ENCODE assay signal across 8 cellular contexts in the genomic region with DNA sequence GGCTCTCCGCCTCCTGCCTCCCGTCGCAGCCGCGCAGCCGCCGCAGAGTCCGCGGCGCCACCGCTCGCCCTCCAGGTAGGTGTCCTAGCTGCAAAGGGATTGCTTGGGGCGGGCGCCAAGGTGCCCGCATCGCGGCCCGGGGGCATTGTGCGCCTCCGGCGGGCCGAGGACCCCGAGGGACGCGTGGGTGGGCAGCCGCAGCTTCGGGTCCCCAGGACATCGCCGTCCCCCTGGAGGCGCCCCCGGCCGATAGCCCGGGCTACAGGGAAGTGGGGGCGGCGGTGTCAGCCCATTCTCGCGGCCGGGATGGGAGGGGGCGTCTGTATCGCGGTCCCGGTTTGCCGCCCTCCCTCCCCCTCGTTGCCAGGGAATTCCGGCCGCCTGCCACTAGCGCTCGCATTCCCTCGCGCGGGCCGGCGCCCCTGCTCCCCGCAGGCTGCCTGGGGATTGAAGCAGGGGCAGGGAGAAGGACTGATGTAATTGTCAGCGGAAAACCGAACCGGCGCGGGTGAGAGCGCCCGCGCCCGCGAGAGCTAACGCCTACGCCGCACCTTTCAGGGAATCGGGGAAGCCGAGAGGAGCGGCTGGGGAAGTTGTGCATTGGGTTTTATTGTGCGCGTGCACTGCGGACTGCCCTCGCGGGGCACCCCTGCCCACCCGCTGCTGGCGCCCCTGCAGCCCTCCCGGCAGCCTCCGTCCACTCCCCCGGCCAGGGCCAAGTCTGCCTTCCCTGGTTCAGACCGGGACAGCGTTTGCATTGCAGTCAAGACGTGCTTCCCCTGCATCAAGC.
DNase-seq lines count a peak whose midpoint lies in the region; ATAC-seq and TF ChIP-seq lines count a peak whose summit lies in the region.

No MANE protein-coding gene starts in this region.

- H2AFZ ChIP-seq in MM.1S (ENCODE audit: low read length): peak overlapping the region; percentile 94

- peak overlapping the region; percentile 47; the same call in 1 of the 2 replicates for H3K9ac ChIP-seq in MM.1S (ENCODE audit: low read length)

- peak overlapping the region; percentile 81 for H3K4me2 ChIP-seq in MM.1S (ENCODE audit: low read depth, low read length)

- H3K27me3 ChIP-seq in MM.1S (replicated peaks; ENCODE audit: insufficient read depth, low read length): peaks cover 13% of the 10 kb centered on the region; the same call in 1 of the 2 replicates
- no peaks in the 10 kb centered on the region for H3K27me3 ChIP-seq in tibial artery

- TF ChIP-seq CTCF in MM.1S (IDR thresholded peaks at IDR 0.05; ENCODE audit: low read length): peak; percentile 1; the same call in 1 of the 2 replicates
- no peak for TF ChIP-seq CTCF in tibial artery (IDR thresholded peaks at IDR 0.05)

- H3K27ac ChIP-seq in MM.1S (ENCODE audit: low read length) (no peak overlapping the region), tibial artery (peak overlapping the region; percentile 95 to 97)

- peak; percentile 88 for DNase-seq in DMS53 (lab: John Stamatoyannopoulos, UW)
- DNase-seq in MM.1S: peak; percentile 15
- DNase-seq in activated CD4-positive, alpha-beta T cell treated with anti-CD3 and anti-CD28 coated beads, Interleukin-2, amount 50 U/mL, for 48 hours: peak; percentile 16 to 33
- peak; percentile 44 to 63 for DNase-seq in erythroblast (lab: John Stamatoyannopoulos, UW)
- peak; percentile 10 for DNase-seq in middle frontal gyrus (ENCODE audit: extremely low spot score, low spot score)
- peak; percentile 33 to 68 for DNase-seq in tibial artery

- H3K9me3 ChIP-seq in MM.1S (replicated peaks; ENCODE audit: insufficient read depth, low read length) (no peaks in the 10 kb centered on the region), tibial artery (no peaks in the 10 kb centered on the region)

- peak overlapping the region; percentile 90 for H3K4me3 ChIP-seq in MM.1S (ENCODE audit: low read length)
- H3K4me3 ChIP-seq in tibial artery: peak overlapping the region; percentile 87 to 96

- H3K36me3 ChIP-seq in MM.1S (replicated peaks; ENCODE audit: insufficient read depth, low read length): no peaks in the 10 kb centered on the region
- no peaks in the 10 kb centered on the region for H3K36me3 ChIP-seq in tibial artery

- ATAC-seq in GM21786 (IDR thresholded peaks at IDR 0.05; ENCODE audit: unreplicated experiment): peak; percentile 17
- no peak for ATAC-seq in HG03196 (IDR thresholded peaks at IDR 0.05; ENCODE audit: unreplicated experiment)

- no peaks in the 10 kb centered on the region for H3K9me2 ChIP-seq in MM.1S (replicated peaks; ENCODE audit: insufficient read depth, low read length)

- no peaks in the 10 kb centered on the region for H3K79me2 ChIP-seq in MM.1S (ENCODE audit: low read length)

- peak; percentile 7 for TF ChIP-seq POLR2A in erythroblast (IDR thresholded peaks at IDR 0.05; ENCODE audit: low read length)

- intact Hi-C loops in tibial artery (cut with DNase I; ENCODE audit: low total_unique reads): loop anchor here (10.0 kb wide), 1 partner anchor 80 kb away; no protein-coding TSS in a partner anchor

- H3F3A ChIP-seq in MM.1S (ENCODE audit: insufficient read depth, low read length): 0 out of 2 replicates have a peak, but pooled peaks cover 3% of the 10 kb centered on the region

- H4K20me1 ChIP-seq in MM.1S (ENCODE audit: insufficient read depth, low read length): no peaks in the 10 kb centered on the region

- H3K4me1 ChIP-seq in MM.1S (ENCODE audit: low read length): no peaks in the 10 kb centered on the region
- peaks cover 0 to 12% (median 1%) of the 10 kb centered on the region in 4 donors for H3K4me1 ChIP-seq in tibial artery

Comparison
In these comparisons a context has a peak if more than half of its experiments do, and no peak if none do; other contexts are left out.
1. DNase-seq: peak in every context shown above with its lines; median percentile 88 in DMS53; 54 in erythroblast; 50 in tibial artery; 24 in activated CD4-positive, alpha-beta T cell treated with anti-CD3 and anti-CD28 coated beads, Interleukin-2, amount 50 U/mL, for 48 hours; 15 in MM.1S; 10 in middle frontal gyrus.